Comparison of ENCODE assay signal across 1 cellular context in the genomic region with DNA sequence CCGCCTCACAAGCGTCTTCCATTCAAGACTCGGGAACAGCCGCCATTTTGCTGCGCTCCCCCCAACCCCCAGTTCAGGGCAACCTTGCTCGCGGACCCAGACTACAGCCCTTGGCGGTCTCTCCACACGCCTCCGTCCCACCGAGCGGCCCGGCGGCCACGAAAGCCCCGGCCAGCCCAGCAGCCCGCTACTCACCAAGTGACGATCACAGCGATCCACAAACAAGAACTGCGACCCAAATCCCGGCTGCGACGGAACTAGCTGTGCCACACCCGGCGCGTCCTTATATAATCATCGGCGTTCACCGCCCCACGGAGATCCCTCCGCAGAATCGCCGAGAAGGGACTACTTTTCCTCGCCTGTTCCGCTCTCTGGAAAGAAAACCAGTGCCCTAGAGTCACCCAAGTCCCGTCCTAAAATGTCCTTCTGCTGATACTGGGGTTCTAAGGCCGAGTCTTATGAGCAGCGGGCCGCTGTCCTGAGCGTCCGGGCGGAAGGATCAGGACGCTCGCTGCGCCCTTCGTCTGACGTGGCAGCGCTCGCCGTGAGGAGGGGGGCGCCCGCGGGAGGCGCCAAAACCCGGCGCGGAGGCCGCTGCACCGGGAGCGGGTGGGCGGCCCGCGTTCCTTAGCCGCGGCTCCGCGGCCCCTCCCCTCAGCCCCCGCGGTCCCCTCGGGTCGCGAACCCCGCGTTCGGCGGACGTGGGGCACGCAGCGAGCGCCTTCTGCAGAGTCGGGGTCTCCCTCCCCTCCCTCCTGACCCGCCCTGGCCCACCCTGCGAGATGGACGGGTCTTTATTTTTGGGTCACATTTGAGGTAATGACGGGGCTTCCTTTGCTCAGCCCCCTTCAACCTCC.
TF ChIP-seq lines count a peak whose summit lies in the region.

UBC (minus strand) TSS at position 259 of the 857 bp plus-strand sequence. CDS start 879 bp downstream, outside the sequence.

TF ChIP-seq in HCT116, 20 proteins besides CTCF, POLR2A, EP300 and RAD21:
- TF ChIP-seq SIN3A (IDR thresholded peaks at IDR 0.05; ENCODE audit: low read depth) (no peak), SRF (IDR thresholded peaks at IDR 0.05; ENCODE audit: low read depth) (no peak), POLR2AphosphoS5 (IDR thresholded peaks at IDR 0.05; ENCODE audit: low read depth, low read length) (peak; percentile 99), YY1 (IDR thresholded peaks at IDR 0.05; ENCODE audit: extremely low read depth, insufficient replicate concordance, low read depth, low read length) (peak; percentile 62), CEBPB (IDR thresholded peaks at IDR 0.05; ENCODE audit: low read depth) (no peak), EZH2phosphoT487 (IDR thresholded peaks at IDR 0.05; ENCODE audit: borderline replicate concordance) (no peak)
- TF ChIP-seq, protein P1, sequence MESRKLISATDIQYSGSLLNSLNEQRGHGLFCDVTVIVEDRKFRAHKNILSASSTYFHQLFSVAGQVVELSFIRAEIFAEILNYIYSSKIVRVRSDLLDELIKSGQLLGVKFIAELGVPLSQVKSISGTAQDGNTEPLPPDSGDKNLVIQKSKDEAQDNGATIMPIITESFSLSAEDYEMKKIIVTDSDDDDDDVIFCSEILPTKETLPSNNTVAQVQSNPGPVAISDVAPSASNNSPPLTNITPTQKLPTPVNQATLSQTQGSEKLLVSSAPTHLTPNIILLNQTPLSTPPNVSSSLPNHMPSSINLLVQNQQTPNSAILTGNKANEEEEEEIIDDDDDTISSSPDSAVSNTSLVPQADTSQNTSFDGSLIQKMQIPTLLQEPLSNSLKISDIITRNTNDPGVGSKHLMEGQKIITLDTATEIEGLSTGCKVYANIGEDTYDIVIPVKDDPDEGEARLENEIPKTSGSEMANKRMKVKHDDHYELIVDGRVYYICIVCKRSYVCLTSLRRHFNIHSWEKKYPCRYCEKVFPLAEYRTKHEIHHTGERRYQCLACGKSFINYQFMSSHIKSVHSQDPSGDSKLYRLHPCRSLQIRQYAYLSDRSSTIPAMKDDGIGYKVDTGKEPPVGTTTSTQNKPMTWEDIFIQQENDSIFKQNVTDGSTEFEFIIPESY (IDR thresholded peaks at IDR 0.05; ENCODE audit: extremely low read depth, insufficient replicate concordance, low read length): peak; percentile 8
TF ChIP-seq in HCT116: peak in this region for 3.
